Comparison of ENCODE assay signal across 2 cellular contexts in genomic region chr14:65377576-65377975, GRCh38.
A peak's percentile ranks its signal among the peaks of the same experiment; 100 is the strongest.
TF ChIP-seq lines count a peak whose summit lies in the region.

No MANE protein-coding gene starts in this region.

TF ChIP-seq in GM23338, 12 proteins besides CTCF, POLR2A, EP300 and RAD21:
- TF ChIP-seq ZNF331 (CRISPR knock-in tag; IDR thresholded peaks at IDR 0.05; ENCODE audit: low read depth) (no peak), STAT1 (IDR thresholded peaks at IDR 0.05; ENCODE audit: unreplicated experiment) (no peak), ETS1 (IDR thresholded peaks at IDR 0.05) (no peak), REST (IDR thresholded peaks at IDR 0.05; ENCODE audit: unreplicated experiment) (no peak), EZH2 (IDR thresholded peaks at IDR 0.05; ENCODE audit: low read depth, unreplicated experiment) (no peak), NANOG (IDR thresholded peaks at IDR 0.05; ENCODE audit: borderline replicate concordance) (no peak), POLR2AphosphoS5 (IDR thresholded peaks at IDR 0.05; ENCODE audit: low read depth) (no peak), CREB1 (CRISPR knock-in tag; IDR thresholded peaks at IDR 0.05; ENCODE audit: low read depth) (no peak), JUNB (IDR thresholded peaks at IDR 0.05; ENCODE audit: unreplicated experiment) (no peak), ZNF114 (CRISPR knock-in tag; IDR thresholded peaks at IDR 0.05) (no peak), ZNF462 (CRISPR knock-in tag; IDR thresholded peaks at IDR 0.05) (no peak), EZH2phosphoT487 (IDR thresholded peaks at IDR 0.05; ENCODE audit: unreplicated experiment) (no peak)

TF ChIP-seq in K562, 482 proteins besides CTCF, POLR2A, EP300 and RAD21:
- no peak for TF ChIP-seq ZNF311 (CRISPR knock-in tag; IDR thresholded peaks at IDR 0.05)
- peak; percentile 30; the same call in 1 of the 2 replicates for TF ChIP-seq CEBPB (tag; IDR thresholded peaks at IDR 0.05)
- no peak for TF ChIP-seq CEBPG (CRISPR knock-in tag; IDR thresholded peaks at IDR 0.05)
- peak; percentile 14 to 58; a peak in 2 of 4 replicates for TF ChIP-seq CEBPG (tag; conservative IDR thresholded peaks at IDR 0.05 in 1 of 2, IDR thresholded peaks at IDR 0.05 in 1 of 2)
- peak; percentile 11; the same call in 1 of the 2 replicates for TF ChIP-seq ATF3 (IDR thresholded peaks at IDR 0.05)
- no peak for TF ChIP-seq ATF3 (CRISPR knock-in tag; conservative IDR thresholded peaks at IDR 0.05)
TF ChIP-seq in K562: peak in this region for 3.
